Comparison of ENCODE assay signal across 2 cellular contexts in the genomic region with DNA sequence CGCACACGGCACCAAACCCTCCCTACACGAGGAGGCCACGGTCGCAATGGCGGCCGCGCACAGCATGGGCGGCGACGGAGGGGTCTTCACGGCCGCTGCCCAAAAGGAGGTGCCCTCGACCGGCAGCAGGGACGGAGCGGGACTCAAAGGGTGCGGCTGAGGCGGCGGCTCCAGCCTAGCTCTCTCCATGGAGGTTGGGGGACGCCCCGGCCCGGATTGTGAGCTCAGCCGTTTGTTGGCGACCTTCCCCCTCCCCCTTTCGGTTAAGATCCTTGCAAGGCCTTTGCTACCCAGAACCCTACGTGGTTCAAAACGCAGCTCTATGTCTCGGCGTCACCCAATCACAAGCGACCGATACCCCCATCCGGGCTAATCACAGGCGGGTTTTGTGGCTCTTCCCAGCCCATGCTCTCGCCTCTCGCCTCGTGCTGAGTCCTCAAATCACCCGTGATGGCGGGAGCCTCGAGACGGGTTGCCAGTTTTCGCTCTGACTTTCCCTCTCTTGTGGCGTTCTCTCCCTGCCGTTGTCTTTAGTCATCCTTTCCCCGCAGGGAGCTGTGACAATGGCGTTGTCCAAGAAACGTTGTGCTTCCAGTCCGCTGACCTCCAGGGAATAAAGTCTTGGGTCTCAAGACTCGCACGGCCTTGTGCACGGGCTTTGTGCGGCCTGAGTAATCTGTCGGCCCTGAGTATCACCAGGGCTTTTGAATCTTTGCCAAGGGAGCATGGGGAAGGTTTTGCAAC.
TF ChIP-seq lines count a peak whose summit lies in the region.

No MANE protein-coding gene starts in this region.

TF ChIP-seq in IMR-90, 13 proteins besides CTCF, POLR2A, EP300 and RAD21:
- TF ChIP-seq MXI1 (IDR thresholded peaks at IDR 0.05; ENCODE audit: borderline replicate concordance, low read depth, low read length) (no peak), RCOR1 (IDR thresholded peaks at IDR 0.05; ENCODE audit: insufficient replicate concordance, low read length) (no peak), RFX5 (IDR thresholded peaks at IDR 0.05; ENCODE audit: low read depth, low read length) (no peak), MAFK (IDR thresholded peaks at IDR 0.05; ENCODE audit: low read depth, low read length) (no peak), MAZ (IDR thresholded peaks at IDR 0.05; ENCODE audit: borderline replicate concordance, low read depth, low read length) (no peak), FOS (IDR thresholded peaks at IDR 0.05; ENCODE audit: low read depth, low read length) (no peak), USF2 (IDR thresholded peaks at IDR 0.05; ENCODE audit: low read depth, low read length) (no peak), CEBPB (IDR thresholded peaks at IDR 0.05; ENCODE audit: low read depth, low read length) (no peak), CHD1 (IDR thresholded peaks at IDR 0.05; ENCODE audit: low read depth, low read length) (no peak), SMC3 (IDR thresholded peaks at IDR 0.05; ENCODE audit: low read depth, low read length) (no peak), BHLHE40 (IDR thresholded peaks at IDR 0.05; ENCODE audit: low read depth, low read length) (no peak), NFE2L2 (IDR thresholded peaks at IDR 0.05; ENCODE audit: low read depth, low read length) (no peak), ELK1 (IDR thresholded peaks at IDR 0.05; ENCODE audit: borderline replicate concordance, low read depth, low read length) (no peak)

TF ChIP-seq in H1, 55 proteins besides CTCF, POLR2A, EP300 and RAD21:
- TF ChIP-seq, protein P1, sequence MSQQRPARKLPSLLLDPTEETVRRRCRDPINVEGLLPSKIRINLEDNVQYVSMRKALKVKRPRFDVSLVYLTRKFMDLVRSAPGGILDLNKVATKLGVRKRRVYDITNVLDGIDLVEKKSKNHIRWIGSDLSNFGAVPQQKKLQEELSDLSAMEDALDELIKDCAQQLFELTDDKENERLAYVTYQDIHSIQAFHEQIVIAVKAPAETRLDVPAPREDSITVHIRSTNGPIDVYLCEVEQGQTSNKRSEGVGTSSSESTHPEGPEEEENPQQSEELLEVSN (IDR thresholded peaks at IDR 0.05) = peak; percentile 68
- no peak for TF ChIP-seq CTBP2 (IDR thresholded peaks at IDR 0.05; ENCODE audit: borderline replicate concordance, insufficient read depth, insufficient read length, low read length)
TF ChIP-seq in H1: peak in this region for 1.
